ENCODE assay signal across 9 cellular contexts in the genomic region with DNA sequence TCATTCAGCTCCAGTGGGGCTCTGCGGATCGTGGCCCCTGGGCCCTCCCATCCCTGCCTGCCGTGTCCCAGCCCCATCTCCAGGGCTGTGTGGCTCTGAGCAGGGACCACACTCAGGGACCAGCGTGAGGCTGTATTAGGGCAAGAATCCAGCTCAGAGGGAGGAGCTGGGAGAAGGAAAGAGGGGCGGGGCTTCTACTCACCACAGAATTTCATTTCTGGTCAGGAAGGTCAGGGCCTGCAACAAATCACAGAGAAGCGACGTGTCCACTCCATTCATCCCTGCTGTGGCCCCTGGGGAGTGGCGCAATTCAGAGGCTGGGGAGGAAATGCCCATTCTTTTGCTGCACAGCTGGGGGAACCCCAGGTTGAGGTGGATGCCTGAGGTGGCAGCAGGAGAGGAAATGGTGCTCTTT. TPM values are rescaled to one million over a fixed set of nuclear protein-coding genes. Genes with fewer than 3 reads are reported as not detected.
DNase-seq lines count a peak whose midpoint lies in the region; ATAC-seq, FAIRE-seq and TF ChIP-seq lines count a peak whose summit lies in the region.
"Had no signal": no experiment of that assay in that cellular context is flagged by ENCODE, and none has a peak within 500 bp of the region (broad histone marks: within the 10 kb centered on the region; RNA-seq: fewer than 3 reads in every experiment).

No MANE protein-coding gene starts in this region.

- H4K5ac ChIP-seq in H1 (ENCODE audit: insufficient read length, low read depth, low read length): no peak overlapping the region

- peaks cover 19% of the 10 kb centered on the region for H3K4me1 Mint-ChIP-seq in nephron progenitor cell
- H3K4me1 Mint-ChIP-seq: activated naive CD8-positive, alpha-beta T cell treated with anti-CD3 and anti-CD28 coated beads, Interleukin-2, amount 50 U/mL, for 24 hours had no signal

- TF ChIP-seq RAD21 in H1 (IDR thresholded peaks at IDR 0.05 in 1 of 2, conservative IDR thresholded peaks at IDR 0.05 in 1 of 2; ENCODE audit: low read depth in 2 of 2, low read length in 2 of 2): no peak

- CTCF ChIA-PET in H1 (lab: Charles Lee; ENCODE audit: partially characterized antibody): interaction anchor here (0.7 to 1.9 kb wide), 3 partner anchors 25 to 368 kb away, joined by 3 to 6 read pairs (median 5); no protein-coding TSS in a partner anchor

- no peaks in the 10 kb centered on the region for H3K79me1 ChIP-seq in H1 (ENCODE audit: low read depth, low read length)

- H2BK15ac ChIP-seq in H1 (ENCODE audit: low read length): no peak overlapping the region

- H2BK120ac ChIP-seq in H1 (replicated peaks; ENCODE audit: low read depth, low read length): no peak overlapping the region

- H3K36me3 Mint-ChIP-seq in nephron progenitor cell (ENCODE audit: low read depth): no peaks in the 10 kb centered on the region

- no peak overlapping the region for H3K4me3 Mint-ChIP-seq in nephron progenitor cell
- H3K4me3 Mint-ChIP-seq: activated naive CD8-positive, alpha-beta T cell treated with anti-CD3 and anti-CD28 coated beads, Interleukin-2, amount 50 U/mL, for 24 hours had no signal

- H4K20me1 ChIP-seq in H1 (replicated peaks in 1 of 2; ENCODE audit: control insufficient read depth in 1 of 2, insufficient read depth in 2 of 2, low read length in 2 of 2) (no peaks in the 10 kb centered on the region), Karpas-422 (ENCODE audit: insufficient read depth, low read depth, low read length) (no peaks in the 10 kb centered on the region)

- no peak for TF ChIP-seq EP300 in H1 (IDR thresholded peaks at IDR 0.05; ENCODE audit: borderline replicate concordance in 1 of 2, low read depth in 2 of 2, low read length in 2 of 2)

- H3K9me3 ChIP-seq in H1 (ENCODE audit: insufficient read depth in 2 of 2, low read depth in 1 of 2, low read length in 1 of 2) (no peaks in the 10 kb centered on the region), Karpas-422 (ENCODE audit: low read length) (no peaks in the 10 kb centered on the region)

- H3K18ac ChIP-seq in H1 (ENCODE audit: extremely low read depth, low read length): 0 out of 2 replicates have a peak overlapping the region, but pooled peaks have one; percentile 62

- peak overlapping the region; percentile 64 for H3K27ac Mint-ChIP-seq in nephron progenitor cell
- H3K27ac Mint-ChIP-seq: activated naive CD8-positive, alpha-beta T cell treated with anti-CD3 and anti-CD28 coated beads, Interleukin-2, amount 50 U/mL, for 24 hours had no signal

- TF ChIP-seq CTCF in H1 (IDR thresholded peaks at IDR 0.05; ENCODE audit: control extremely low read depth in 1 of 3, insufficient read depth in 1 of 3, low read depth in 1 of 3, low read length in 3 of 3): no peak
- no peak for TF ChIP-seq CTCF in nephron progenitor cell (IDR thresholded peaks at IDR 0.05)

- no peak for TF ChIP-seq POLR2A in H1 (IDR thresholded peaks at IDR 0.05; ENCODE audit: control extremely low read depth in 1 of 2, low read depth in 2 of 2, low read length in 2 of 2)

- no peaks in the 10 kb centered on the region for H3K9me2 ChIP-seq in Karpas-422 (replicated peaks; ENCODE audit: insufficient read depth, low read length)

- H3K4me3 ChIP-seq in H1 (ENCODE audit: extremely low read depth in 1 of 4, insufficient read depth in 2 of 4, low read depth in 3 of 4, low read length in 4 of 4): no peak overlapping the region
- no peak overlapping the region for H3K4me3 ChIP-seq in Karpas-422 (ENCODE audit: low read length)

- H3K14ac ChIP-seq in H1 (ENCODE audit: insufficient read length): no peak overlapping the region

- H3K56ac ChIP-seq in H1 (replicated peaks; ENCODE audit: insufficient read length, low read depth, low read length): no peak overlapping the region

- H3K4ac ChIP-seq in H1 (replicated peaks; ENCODE audit: insufficient read length, low read depth, low read length): no peak overlapping the region

- no peak for ATAC-seq in GM21576 (IDR thresholded peaks at IDR 0.05; ENCODE audit: unreplicated experiment)
- ATAC-seq: activated naive CD8-positive, alpha-beta T cell treated with anti-CD3 and anti-CD28 coated beads, Interleukin-2, amount 50 U/mL, for 24 hours had no signal

- H3K36me3 ChIP-seq in H1 (ENCODE audit: control insufficient read depth in 2 of 4, insufficient read depth in 4 of 4, low read length in 3 of 4) (no peaks in the 10 kb centered on the region), Karpas-422 (ENCODE audit: insufficient read depth, low read length) (no peaks in the 10 kb centered on the region)

- peak overlapping the region; percentile 36; the same call in 1 of the 2 replicates for H4K8ac ChIP-seq in H1 (ENCODE audit: extremely low read depth, insufficient read depth, low read length)

- H2BK5ac ChIP-seq in H1 (ENCODE audit: low read depth, low read length): no peak overlapping the region

- no peak for FAIRE-seq in H1 (lab: Jason Lieb, UNC)
- no peak for FAIRE-seq in frontal cortex (lab: Jason Lieb, UNC)

- peaks cover 8% of the 10 kb centered on the region for H3K27me3 Mint-ChIP-seq in nephron progenitor cell (ENCODE audit: low read depth, poor library complexity)

- H3K4me1 ChIP-seq in H1 (replicated peaks in 1 of 4; ENCODE audit: control insufficient read depth in 3 of 4, insufficient read depth in 4 of 4, low read length in 3 of 4) (peaks cover 0 to 10% (median 4%) of the 10 kb centered on the region in 4 experiments; a peak in 2 of 7 replicates), Karpas-422 (ENCODE audit: low read length) (no peaks in the 10 kb centered on the region)

- peak; percentile 59 for DNase-seq in ELF-1 (ENCODE audit: low read depth, low spot score)
- DNase-seq in M059J (ENCODE audit: low read depth): peak; percentile 82
- no peak for DNase-seq in H1 (ENCODE audit: low read depth in 1 of 2, low spot score in 2 of 2)
- DNase-seq in nephron progenitor cell: peak; percentile 65
- DNase-seq in frontal cortex (ENCODE audit: low spot score in 2 of 2): no peak
- no peak for DNase-seq in Karpas-422
- no peak for DNase-seq in T1000 (lab: John Stamatoyannopoulos, UW)
- DNase-seq: activated naive CD8-positive, alpha-beta T cell treated with anti-CD3 and anti-CD28 coated beads, Interleukin-2, amount 50 U/mL, for 24 hours had no signal

- H3K27me3 ChIP-seq in H1 (replicated peaks in 1 of 4; ENCODE audit: control insufficient read depth in 3 of 4, extremely low read depth in 1 of 4, insufficient read depth in 3 of 4, low read length in 3 of 4) (no peaks in the 10 kb centered on the region; a peak in 2 of 7 replicates), Karpas-422 (ENCODE audit: low read length) (no peaks in the 10 kb centered on the region)

- no peak overlapping the region for H2AK5ac ChIP-seq in H1 (ENCODE audit: low read depth, low read length)

- H3K27ac ChIP-seq in H1 (ENCODE audit: low read depth, low read length) (no peak overlapping the region), Karpas-422 (ENCODE audit: low read length) (no peak overlapping the region)

- no peaks in the 10 kb centered on the region for H3K9me3 Mint-ChIP-seq in nephron progenitor cell
- H3K9me3 Mint-ChIP-seq: activated naive CD8-positive, alpha-beta T cell treated with anti-CD3 and anti-CD28 coated beads, Interleukin-2, amount 50 U/mL, for 24 hours had no signal

- no peak overlapping the region for H3K23ac ChIP-seq in H1 (ENCODE audit: insufficient read length)

- POLR2A ChIA-PET in H1 (lab: Charles Lee; ENCODE audit: partially characterized antibody): interaction anchor here (1.2 kb wide), 1 partner anchor 43 kb away, joined by 3 read pairs; no protein-coding TSS in a partner anchor

- H2BK12ac ChIP-seq in H1 (ENCODE audit: low read depth, low read length): peak overlapping the region; percentile 11; the same call in 1 of the 2 replicates

- H3K4me2 ChIP-seq in H1 (ENCODE audit: insufficient read depth in 1 of 2, low read depth in 2 of 2, low read length in 2 of 2) (no peak overlapping the region), Karpas-422 (ENCODE audit: low read depth, low read length, poor library complexity, severe bottlenecking) (no peak overlapping the region)

- H3K23me2 ChIP-seq in H1 (ENCODE audit: low read depth, low read length): no peaks in the 10 kb centered on the region

- H4K91ac ChIP-seq in H1 (replicated peaks; ENCODE audit: insufficient read length, low read length): no peak overlapping the region

- H2AFZ ChIP-seq in H1 (ENCODE audit: low read length) (no peak overlapping the region), Karpas-422 (ENCODE audit: low read length) (no peak overlapping the region)

- H3K79me2 ChIP-seq in H1 (ENCODE audit: control insufficient read depth in 1 of 2, insufficient read depth in 2 of 2, low read length in 2 of 2) (0 out of 4 replicates have a peak, but pooled peaks cover 0 to 3% of the 10 kb centered on the region in 2 experiments), Karpas-422 (ENCODE audit: low read length) (no peaks in the 10 kb centered on the region)

- H2BK20ac ChIP-seq in H1 (ENCODE audit: low read length): no peak overlapping the region

- 72% methylated on average over 8 of the region's 8 CpGs; no CpG with 5 or more reads in 1 of the 2 experiments for WGBS in H1 (ENCODE audit: extremely low coverage in 1 of 2, insufficient coverage in 1 of 2, insufficient read length in 1 of 2, insufficient replicate concordance in 2 of 2, low coverage in 1 of 2, low lambda C conversion rate in 2 of 2, missing lambda C conversion rate in 1 of 2), 2 experiments

- H3K9ac ChIP-seq in H1 (replicated peaks in 1 of 4; ENCODE audit: extremely low read depth in 1 of 4, low read depth in 3 of 4, low read length in 3 of 4) (no peak overlapping the region), Karpas-422 (ENCODE audit: low read length) (no peak overlapping the region)

RNA-seq across cellular contexts. Expression of a gene that starts 0.8 kb away (rescaled TPM):
- not detected in 2 replicates for total RNA-seq in M059J (2014; rRNA removed; shearing (Covaris generic))
- total RNA-seq in H1 (2021; fragmentation: NEBNext Ultra II Directional; extraction: Animal tissue kit (Norgen Biotek cat#: 25700)): not detected in 2 replicates
- polyA plus RNA-seq in H1 (2011; rRNA removed): not detected in 2 replicates
- polyA plus RNA-seq in H1 (2011; cell fraction: cytosol; rRNA removed): not detected
- not detected for polyA plus RNA-seq in H1 (2011; cell fraction: nucleus; rRNA removed)
- polyA plus RNA-seq in H1 (2012, experiment 1 of 2): not detected in 4 replicates
- not detected for polyA plus RNA-seq in H1 (2012, experiment 2 of 2)
- polyA plus RNA-seq in H1 (2013, experiment 1 of 2): not detected
- polyA plus RNA-seq in H1 (2013, experiment 2 of 2): not detected
- not detected in 2 replicates for polyA minus RNA-seq in H1 (2011; rRNA and poly(A)+ RNA removed)
- polyA minus RNA-seq in H1 (2011; cell fraction: cytosol; rRNA and poly(A)+ RNA removed): not detected
- polyA minus RNA-seq in H1 (2011; cell fraction: nucleus; rRNA and poly(A)+ RNA removed): not detected
- not detected for total RNA-seq in frontal cortex
- total RNA-seq in Karpas-422 (2014; rRNA removed; shearing (Covaris generic); ENCODE audit: low replicate concordance): not detected in 2 replicates

RNA-seq across cellular contexts. Expression of a gene that starts 52.2 kb away (rescaled TPM):
- 2.4 and 2.8 TPM in 2 replicates for total RNA-seq in M059J (2014; rRNA removed; shearing (Covaris generic))
- total RNA-seq in H1 (2021; fragmentation: NEBNext Ultra II Directional; extraction: Animal tissue kit (Norgen Biotek cat#: 25700)): 0.11 and 0.30 TPM in 2 replicates
- polyA plus RNA-seq in H1 (2011; rRNA removed): 0.29 and 0.33 TPM in 2 replicates
- 0.08 TPM for polyA plus RNA-seq in H1 (2011; cell fraction: cytosol; rRNA removed)
- 0.11 TPM for polyA plus RNA-seq in H1 (2011; cell fraction: nucleus; rRNA removed)
- polyA plus RNA-seq in H1 (2012, experiment 1 of 2): 0.05 to 0.24 TPM (median 0.14 TPM) in 4 replicates
- 0.09 TPM for polyA plus RNA-seq in H1 (2012, experiment 2 of 2)
- 0.06 TPM for polyA plus RNA-seq in H1 (2013, experiment 1 of 2)
- polyA plus RNA-seq in H1 (2013, experiment 2 of 2): 0.04 TPM
- 0.06 and 0.15 TPM in 2 replicates for polyA minus RNA-seq in H1 (2011; rRNA and poly(A)+ RNA removed)
- not detected for polyA minus RNA-seq in H1 (2011; cell fraction: cytosol; rRNA and poly(A)+ RNA removed)
- polyA minus RNA-seq in H1 (2011; cell fraction: nucleus; rRNA and poly(A)+ RNA removed): not detected
- 4.1 TPM for total RNA-seq in frontal cortex
- not detected in 2 replicates for total RNA-seq in Karpas-422 (2014; rRNA removed; shearing (Covaris generic); ENCODE audit: low replicate concordance)

Comparison
In these comparisons a context has a peak if more than half of its experiments do, and no peak if none do; other contexts are left out.
1. DNase-seq: peak in ELF-1 (single experiment), M059J (single experiment) and nephron progenitor cell (single experiment); none in H1 (0 of 2), frontal cortex (0 of 2), Karpas-422 (single experiment) and T1000 (single experiment).